ENCODE assay signal across 1 cellular context in genomic region chr4:39043058-39043696, GRCh38.
A peak's percentile ranks its signal among the peaks of the same experiment; 100 is the strongest.
TF ChIP-seq lines count a peak whose summit lies in the region.

No MANE protein-coding gene starts in this region.

TF ChIP-seq in HepG2, 621 proteins besides CTCF, POLR2A, EP300 and RAD21 (continued from another document and continues in another):
- TF ChIP-seq, protein P1, sequence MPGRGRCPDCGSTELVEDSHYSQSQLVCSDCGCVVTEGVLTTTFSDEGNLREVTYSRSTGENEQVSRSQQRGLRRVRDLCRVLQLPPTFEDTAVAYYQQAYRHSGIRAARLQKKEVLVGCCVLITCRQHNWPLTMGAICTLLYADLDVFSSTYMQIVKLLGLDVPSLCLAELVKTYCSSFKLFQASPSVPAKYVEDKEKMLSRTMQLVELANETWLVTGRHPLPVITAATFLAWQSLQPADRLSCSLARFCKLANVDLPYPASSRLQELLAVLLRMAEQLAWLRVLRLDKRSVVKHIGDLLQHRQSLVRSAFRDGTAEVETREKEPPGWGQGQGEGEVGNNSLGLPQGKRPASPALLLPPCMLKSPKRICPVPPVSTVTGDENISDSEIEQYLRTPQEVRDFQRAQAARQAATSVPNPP (CRISPR knock-in tag; IDR thresholded peaks at IDR 0.05), result no peak
- TF ChIP-seq, protein P2, sequence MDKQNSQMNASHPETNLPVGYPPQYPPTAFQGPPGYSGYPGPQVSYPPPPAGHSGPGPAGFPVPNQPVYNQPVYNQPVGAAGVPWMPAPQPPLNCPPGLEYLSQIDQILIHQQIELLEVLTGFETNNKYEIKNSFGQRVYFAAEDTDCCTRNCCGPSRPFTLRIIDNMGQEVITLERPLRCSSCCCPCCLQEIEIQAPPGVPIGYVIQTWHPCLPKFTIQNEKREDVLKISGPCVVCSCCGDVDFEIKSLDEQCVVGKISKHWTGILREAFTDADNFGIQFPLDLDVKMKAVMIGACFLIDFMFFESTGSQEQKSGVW (CRISPR knock-in tag; IDR thresholded peaks at IDR 0.05; ENCODE audit: borderline replicate concordance), result no peak
- TF ChIP-seq YEATS4 (CRISPR knock-in tag; IDR thresholded peaks at IDR 0.05; ENCODE audit: borderline replicate concordance) (no peak; the same call in 1 of the 2 replicates), PRPF4 (IDR thresholded peaks at IDR 0.05; ENCODE audit: low read depth, low read length, poor library complexity, severe bottlenecking) (no peak), IKZF5 (CRISPR knock-in tag; IDR thresholded peaks at IDR 0.05) (0 out of 2 replicates have a peak, but pooled peaks have one; percentile 28), DNMT3B (CRISPR knock-in tag; conservative IDR thresholded peaks at IDR 0.05) (no peak), HHEX (CRISPR knock-in tag; IDR thresholded peaks at IDR 0.05) (no peak), ZNF777 (CRISPR knock-in tag; IDR thresholded peaks at IDR 0.05) (no peak), KDM5B (CRISPR knock-in tag; IDR thresholded peaks at IDR 0.05; ENCODE audit: borderline replicate concordance) (no peak), ZNF329 (CRISPR knock-in tag; IDR thresholded peaks at IDR 0.05; ENCODE audit: low read depth) (no peak), ZNF782 (CRISPR knock-in tag; IDR thresholded peaks at IDR 0.05; ENCODE audit: borderline replicate concordance) (no peak), CENPX (CRISPR knock-in tag; IDR thresholded peaks at IDR 0.05) (no peak), JUNB (CRISPR knock-in tag; IDR thresholded peaks at IDR 0.05; ENCODE audit: borderline replicate concordance) (no peak), ZNF407 (CRISPR knock-in tag; IDR thresholded peaks at IDR 0.05; ENCODE audit: not compliant biosample characterization) (no peak), SCMH1 (CRISPR knock-in tag; IDR thresholded peaks at IDR 0.05; ENCODE audit: borderline replicate concordance) (no peak), ZNF3 (CRISPR knock-in tag; IDR thresholded peaks at IDR 0.05) (no peak), ZNF589 (CRISPR knock-in tag; conservative IDR thresholded peaks at IDR 0.05) (no peak), FOXJ3 (CRISPR knock-in tag; IDR thresholded peaks at IDR 0.05; ENCODE audit: borderline replicate concordance) (peak; percentile 89; the same call in 1 of the 2 replicates), CENPT (CRISPR knock-in tag; IDR thresholded peaks at IDR 0.05; ENCODE audit: low read depth) (no peak), ZNF75D (CRISPR knock-in tag; IDR thresholded peaks at IDR 0.05; ENCODE audit: borderline replicate concordance) (no peak), HOXD1 (CRISPR knock-in tag; IDR thresholded peaks at IDR 0.05) (no peak), MED13 (CRISPR knock-in tag; IDR thresholded peaks at IDR 0.05) (no peak), ZNF20 (CRISPR knock-in tag; IDR thresholded peaks at IDR 0.05) (no peak), GLI4 (CRISPR knock-in tag; IDR thresholded peaks at IDR 0.05; ENCODE audit: borderline replicate concordance) (no peak), IRF1 (CRISPR knock-in tag; IDR thresholded peaks at IDR 0.05; ENCODE audit: low read depth) (no peak), KDM3A (CRISPR knock-in tag; IDR thresholded peaks at IDR 0.05; ENCODE audit: low read depth) (no peak; the same call in 1 of the 2 replicates), MAFG (CRISPR knock-in tag; IDR thresholded peaks at IDR 0.05) (no peak), ZSCAN25 (CRISPR knock-in tag; IDR thresholded peaks at IDR 0.05) (no peak), ZNF333 (CRISPR knock-in tag; IDR thresholded peaks at IDR 0.05; ENCODE audit: borderline replicate concordance) (no peak), HNRNPL (IDR thresholded peaks at IDR 0.05; ENCODE audit: low read depth, low read length) (no peak), CEBPB (IDR thresholded peaks at IDR 0.05; ENCODE audit: borderline replicate concordance, low read depth, low read length) (no peak), TFDP1 (CRISPR knock-in tag; IDR thresholded peaks at IDR 0.05; ENCODE audit: borderline replicate concordance) (no peak), MZF1 (CRISPR knock-in tag; IDR thresholded peaks at IDR 0.05; ENCODE audit: borderline replicate concordance) (no peak)
- TF ChIP-seq, protein P3, sequence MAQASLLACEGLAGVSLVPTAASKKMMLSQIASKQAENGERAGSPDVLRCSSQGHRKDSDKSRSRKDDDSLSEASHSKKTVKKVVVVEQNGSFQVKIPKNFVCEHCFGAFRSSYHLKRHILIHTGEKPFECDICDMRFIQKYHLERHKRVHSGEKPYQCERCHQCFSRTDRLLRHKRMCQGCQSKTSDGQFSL (CRISPR knock-in tag; IDR thresholded peaks at IDR 0.05), result no peak
- TF ChIP-seq, protein P4, sequence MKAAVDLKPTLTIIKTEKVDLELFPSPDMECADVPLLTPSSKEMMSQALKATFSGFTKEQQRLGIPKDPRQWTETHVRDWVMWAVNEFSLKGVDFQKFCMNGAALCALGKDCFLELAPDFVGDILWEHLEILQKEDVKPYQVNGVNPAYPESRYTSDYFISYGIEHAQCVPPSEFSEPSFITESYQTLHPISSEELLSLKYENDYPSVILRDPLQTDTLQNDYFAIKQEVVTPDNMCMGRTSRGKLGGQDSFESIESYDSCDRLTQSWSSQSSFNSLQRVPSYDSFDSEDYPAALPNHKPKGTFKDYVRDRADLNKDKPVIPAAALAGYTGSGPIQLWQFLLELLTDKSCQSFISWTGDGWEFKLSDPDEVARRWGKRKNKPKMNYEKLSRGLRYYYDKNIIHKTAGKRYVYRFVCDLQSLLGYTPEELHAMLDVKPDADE (CRISPR knock-in tag; IDR thresholded peaks at IDR 0.05), result no peak
- TF ChIP-seq, protein P5, sequence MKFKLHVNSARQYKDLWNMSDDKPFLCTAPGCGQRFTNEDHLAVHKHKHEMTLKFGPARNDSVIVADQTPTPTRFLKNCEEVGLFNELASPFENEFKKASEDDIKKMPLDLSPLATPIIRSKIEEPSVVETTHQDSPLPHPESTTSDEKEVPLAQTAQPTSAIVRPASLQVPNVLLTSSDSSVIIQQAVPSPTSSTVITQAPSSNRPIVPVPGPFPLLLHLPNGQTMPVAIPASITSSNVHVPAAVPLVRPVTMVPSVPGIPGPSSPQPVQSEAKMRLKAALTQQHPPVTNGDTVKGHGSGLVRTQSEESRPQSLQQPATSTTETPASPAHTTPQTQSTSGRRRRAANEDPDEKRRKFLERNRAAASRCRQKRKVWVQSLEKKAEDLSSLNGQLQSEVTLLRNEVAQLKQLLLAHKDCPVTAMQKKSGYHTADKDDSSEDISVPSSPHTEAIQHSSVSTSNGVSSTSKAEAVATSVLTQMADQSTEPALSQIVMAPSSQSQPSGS (CRISPR knock-in tag; IDR thresholded peaks at IDR 0.05), result 0 out of 2 replicates have a peak, but pooled peaks have one; percentile 65
- TF ChIP-seq, protein P6, sequence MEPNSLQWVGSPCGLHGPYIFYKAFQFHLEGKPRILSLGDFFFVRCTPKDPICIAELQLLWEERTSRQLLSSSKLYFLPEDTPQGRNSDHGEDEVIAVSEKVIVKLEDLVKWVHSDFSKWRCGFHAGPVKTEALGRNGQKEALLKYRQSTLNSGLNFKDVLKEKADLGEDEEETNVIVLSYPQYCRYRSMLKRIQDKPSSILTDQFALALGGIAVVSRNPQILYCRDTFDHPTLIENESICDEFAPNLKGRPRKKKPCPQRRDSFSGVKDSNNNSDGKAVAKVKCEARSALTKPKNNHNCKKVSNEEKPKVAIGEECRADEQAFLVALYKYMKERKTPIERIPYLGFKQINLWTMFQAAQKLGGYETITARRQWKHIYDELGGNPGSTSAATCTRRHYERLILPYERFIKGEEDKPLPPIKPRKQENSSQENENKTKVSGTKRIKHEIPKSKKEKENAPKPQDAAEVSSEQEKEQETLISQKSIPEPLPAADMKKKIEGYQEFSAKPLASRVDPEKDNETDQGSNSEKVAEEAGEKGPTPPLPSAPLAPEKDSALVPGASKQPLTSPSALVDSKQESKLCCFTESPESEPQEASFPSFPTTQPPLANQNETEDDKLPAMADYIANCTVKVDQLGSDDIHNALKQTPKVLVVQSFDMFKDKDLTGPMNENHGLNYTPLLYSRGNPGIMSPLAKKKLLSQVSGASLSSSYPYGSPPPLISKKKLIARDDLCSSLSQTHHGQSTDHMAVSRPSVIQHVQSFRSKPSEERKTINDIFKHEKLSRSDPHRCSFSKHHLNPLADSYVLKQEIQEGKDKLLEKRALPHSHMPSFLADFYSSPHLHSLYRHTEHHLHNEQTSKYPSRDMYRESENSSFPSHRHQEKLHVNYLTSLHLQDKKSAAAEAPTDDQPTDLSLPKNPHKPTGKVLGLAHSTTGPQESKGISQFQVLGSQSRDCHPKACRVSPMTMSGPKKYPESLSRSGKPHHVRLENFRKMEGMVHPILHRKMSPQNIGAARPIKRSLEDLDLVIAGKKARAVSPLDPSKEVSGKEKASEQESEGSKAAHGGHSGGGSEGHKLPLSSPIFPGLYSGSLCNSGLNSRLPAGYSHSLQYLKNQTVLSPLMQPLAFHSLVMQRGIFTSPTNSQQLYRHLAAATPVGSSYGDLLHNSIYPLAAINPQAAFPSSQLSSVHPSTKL (CRISPR knock-in tag; IDR thresholded peaks at IDR 0.05), result peak; percentile 91
- TF ChIP-seq, protein P7, sequence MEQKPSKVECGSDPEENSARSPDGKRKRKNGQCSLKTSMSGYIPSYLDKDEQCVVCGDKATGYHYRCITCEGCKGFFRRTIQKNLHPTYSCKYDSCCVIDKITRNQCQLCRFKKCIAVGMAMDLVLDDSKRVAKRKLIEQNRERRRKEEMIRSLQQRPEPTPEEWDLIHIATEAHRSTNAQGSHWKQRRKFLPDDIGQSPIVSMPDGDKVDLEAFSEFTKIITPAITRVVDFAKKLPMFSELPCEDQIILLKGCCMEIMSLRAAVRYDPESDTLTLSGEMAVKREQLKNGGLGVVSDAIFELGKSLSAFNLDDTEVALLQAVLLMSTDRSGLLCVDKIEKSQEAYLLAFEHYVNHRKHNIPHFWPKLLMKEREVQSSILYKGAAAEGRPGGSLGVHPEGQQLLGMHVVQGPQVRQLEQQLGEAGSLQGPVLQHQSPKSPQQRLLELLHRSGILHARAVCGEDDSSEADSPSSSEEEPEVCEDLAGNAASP (CRISPR knock-in tag; IDR thresholded peaks at IDR 0.05; ENCODE audit: borderline replicate concordance), result 0 out of 2 replicates have a peak, but pooled peaks have one; percentile 43
